ENCODE assay signal across 23 cellular contexts in the genomic region with DNA sequence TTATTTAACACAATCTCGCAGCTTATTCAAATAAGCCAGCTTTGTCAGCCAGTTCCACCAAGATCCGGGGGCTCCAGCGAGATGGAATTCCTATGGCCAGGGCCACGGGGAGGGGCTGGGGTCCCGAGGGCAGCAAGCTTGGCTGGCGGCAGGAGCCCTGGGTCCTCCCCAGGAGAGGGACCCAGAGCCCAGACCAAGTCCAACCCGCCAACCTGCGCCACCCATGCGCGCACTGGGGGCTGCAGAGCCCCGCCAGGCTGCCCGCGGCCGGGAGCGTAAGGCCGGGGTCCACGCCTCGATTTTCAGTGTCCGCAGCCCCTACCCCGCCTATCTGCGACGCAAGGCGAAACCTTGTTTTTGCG. TPM values are rescaled to one million over a fixed set of nuclear protein-coding genes. Genes with fewer than 3 reads are reported as not detected.
DNase-seq lines count a peak whose midpoint lies in the region; ATAC-seq and TF ChIP-seq lines count a peak whose summit lies in the region.
"Had no signal": no experiment of that assay in that cellular context is flagged by ENCODE, and none has a peak within 500 bp of the region (broad histone marks: within the 10 kb centered on the region; RNA-seq: fewer than 3 reads in every experiment).

No MANE protein-coding gene starts in this region.

- no peaks in the 10 kb centered on the region for H3K9me3 ChIP-seq in NT2/D1 (ENCODE audit: insufficient read depth, low read length)
- H3K9me3 ChIP-seq in iPS DF 6.9 (ENCODE audit: control insufficient read depth, insufficient read depth, low read length) = no peaks in the 10 kb centered on the region
- H3K9me3 ChIP-seq in uterus = no peaks in the 10 kb centered on the region
- H3K9me3 ChIP-seq: breast epithelium, left ventricle myocardium inferior, mucosa of descending colon, transverse colon had no signal

- TF ChIP-seq POLR2A in uterus (IDR thresholded peaks at IDR 0.05) = no peak

- peak overlapping the region; percentile 92 for H3K4me2 ChIP-seq in GM23338

- TF ChIP-seq CTCF in GM23338 (conservative IDR thresholded peaks at IDR 0.05; ENCODE audit: low read depth in 2 of 2) (no peak), brain microvascular endothelial cell (IDR thresholded peaks at IDR 0.05; ENCODE audit: low read depth, low read length, missing control alignments) (no peak), uterus (IDR thresholded peaks at IDR 0.05) (no peak)

- no peak overlapping the region for H3K9ac ChIP-seq in NT2/D1 (ENCODE audit: insufficient read length, low read depth)
- H3K9ac ChIP-seq: GM23248 had no signal

- intact Hi-C loops in uterus (cut with DNase I; ENCODE audit: low total_unique reads) = no loop called here

- peaks cover 3% of the 10 kb centered on the region; the same call in 1 of the 3 replicates for H3K36me3 Mint-ChIP-seq in GM23338 (ENCODE audit: low read depth)

- H3K36me3 ChIP-seq in GM23338 (ENCODE audit: insufficient read depth) (no peaks in the 10 kb centered on the region), NT2/D1 (ENCODE audit: insufficient read depth, insufficient read length, low read length) (no peaks in the 10 kb centered on the region), iPS DF 6.9 (ENCODE audit: control insufficient read depth, insufficient read depth, low read length) (no peaks in the 10 kb centered on the region), brain microvascular endothelial cell (replicated peaks) (no peaks in the 10 kb centered on the region), uterus (no peaks in the 10 kb centered on the region)
- H3K36me3 ChIP-seq: breast epithelium, transverse colon had no signal

- in situ Hi-C loops in brain microvascular endothelial cell (cut with HindIII; ENCODE audit: low pct_ligation_motif_present, low sequenced_read_pairs) = no loop called here

- H3K27me3 Mint-ChIP-seq in GM23338 (ENCODE audit: insufficient read depth, low read depth, poor library complexity) = peaks cover 76% of the 10 kb centered on the region

- WGBS in iPS DF 6.9 (ENCODE audit: insufficient coverage, insufficient read length) = no CpG with 5 or more reads among the region's 24 CpGs

- peaks cover 6% of the 10 kb centered on the region; the same call in 2 of the 3 replicates for H3K9me3 Mint-ChIP-seq in GM23338

- no peaks in the 10 kb centered on the region for H3K9me2 ChIP-seq in GM23338 (ENCODE audit: insufficient read depth)

- no peaks in the 10 kb centered on the region for H3K79me2 ChIP-seq in GM23338 (replicated peaks; ENCODE audit: insufficient read depth)

- peak; percentile 51 for DNase-seq in GM23338 (ENCODE audit: low spot score)
- DNase-seq in NT2/D1 (ENCODE audit: low read depth, low spot score) = no peak
- DNase-seq in iPS DF 6.9 (ENCODE audit: low read depth, low spot score) = no peak
- peak; percentile 66 for DNase-seq in retina
- no peak for DNase-seq in brain microvascular endothelial cell
- DNase-seq in uterus = no peak
- no peak for DNase-seq in middle frontal gyrus (ENCODE audit: extremely low spot score, low spot score)
- DNase-seq: activated CD4-positive, CD25-positive, alpha-beta regulatory T cell treated with anti-CD3 and anti-CD28 coated beads, Interleukin-2, amount 50 U/mL, for 72 hours; activated naive CD8-positive, alpha-beta T cell treated with anti-CD3 and anti-CD28 coated beads, Interleukin-2, amount 10 ng/mL, durations not matched to agents 7 days and 5 days; GM23248; left ventricle myocardium inferior; mucosa of descending colon; NCI-H1436 treated with DMSO at 0.1 percent for 48 hours; occipital lobe; stimulated activated naive CD8-positive, alpha-beta T cell treated with anti-CD3 and anti-CD28 coated beads, Interleukin-15, Interleukin-2, amounts not matched to agents 100 U/mL and 50 U/mL, for 24 hours; transverse colon had no signal

- H3K4me3 ChIP-seq in GM23338 (peak overlapping the region; percentile 56), NT2/D1 (ENCODE audit: insufficient read length, low read depth) (peak overlapping the region; percentile 21), iPS DF 6.9 (ENCODE audit: low read length) (peak overlapping the region; percentile 5; the same call in 1 of the 2 replicates), brain microvascular endothelial cell (ENCODE audit: low read depth, low read length) (no peak overlapping the region), uterus (no peak overlapping the region)
- H3K4me3 ChIP-seq: GM23248, left ventricle myocardium inferior, mucosa of descending colon had no signal

- 0 out of 2 replicates have a peak, but pooled peaks cover 8% of the 10 kb centered on the region for H3F3A ChIP-seq in GM23338 (replicated peaks; ENCODE audit: low read depth)

- peak overlapping the region; percentile 67 for H3K4me3 Mint-ChIP-seq in GM23338
- H3K4me3 Mint-ChIP-seq: activated naive CD8-positive, alpha-beta T cell treated with anti-CD3 and anti-CD28 coated beads, Interleukin-2, amount 10 ng/mL, durations not matched to agents 7 days and 5 days had no signal

- ATAC-seq in GM23338 (peak; percentile 5), GM19035 (IDR thresholded peaks at IDR 0.05; ENCODE audit: unreplicated experiment) (no peak)
- ATAC-seq: HepG2; mucosa of descending colon; sciatic nerve; stimulated activated naive CD8-positive, alpha-beta T cell treated with anti-CD3 and anti-CD28 coated beads, Interleukin-15, Interleukin-2, amounts not matched to agents 100 U/mL and 50 U/mL, for 24 hours had no signal

- H3K27me3 ChIP-seq in GM23338 (ENCODE audit: insufficient read depth) (peaks cover 80% of the 10 kb centered on the region), NT2/D1 (ENCODE audit: insufficient read depth, insufficient read length) (peaks cover 79% of the 10 kb centered on the region), iPS DF 6.9 (ENCODE audit: control insufficient read depth, insufficient read depth, low read length) (peaks cover 68% of the 10 kb centered on the region), brain microvascular endothelial cell (replicated peaks) (peaks cover 83% of the 10 kb centered on the region), uterus (peaks cover 2 to 63% of the 10 kb centered on the region in 2 donors)

- no peak overlapping the region for H3K27ac Mint-ChIP-seq in GM23338
- H3K27ac Mint-ChIP-seq: activated naive CD8-positive, alpha-beta T cell treated with anti-CD3 and anti-CD28 coated beads, Interleukin-2, amount 10 ng/mL, durations not matched to agents 7 days and 5 days had no signal

- H3K27ac ChIP-seq in GM23338 (ENCODE audit: low read depth) (no peak overlapping the region), iPS DF 6.9 (ENCODE audit: low read length) (no peak overlapping the region), brain microvascular endothelial cell (no peak overlapping the region), uterus (no peak overlapping the region)
- H3K27ac ChIP-seq: breast epithelium, GM23248, left ventricle myocardium inferior, transverse colon had no signal

- H3K4me1 Mint-ChIP-seq in GM23338 = peaks cover 44% of the 10 kb centered on the region

- peaks cover 26% of the 10 kb centered on the region for H3K4me1 ChIP-seq in GM23338 (ENCODE audit: insufficient read depth)
- H3K4me1 ChIP-seq in NT2/D1 (ENCODE audit: insufficient read depth, insufficient read length) = no peaks in the 10 kb centered on the region
- peaks cover 2% of the 10 kb centered on the region for H3K4me1 ChIP-seq in iPS DF 6.9 (ENCODE audit: control insufficient read depth, insufficient read depth, low read length)
- peaks cover 0 to 17% of the 10 kb centered on the region in 2 donors for H3K4me1 ChIP-seq in uterus
- H3K4me1 ChIP-seq: breast epithelium had no signal

- H4K20me1 ChIP-seq in GM23338 (replicated peaks; ENCODE audit: insufficient read depth) = peaks cover 6% of the 10 kb centered on the region; the same call in 1 of the 2 replicates

- H2AFZ ChIP-seq in GM23338 = peak overlapping the region; percentile 63
- H2AFZ ChIP-seq: GM23248 had no signal

RNA-seq across cellular contexts. Expression of gene IRX4, which starts 7.3 kb away (rescaled TPM):
- 1.7 and 2.8 TPM in 2 replicates for total RNA-seq in GM23338 (2014; rRNA removed; shearing (Covaris generic))
- polyA plus RNA-seq in GM23338 (2016; fragmentation: Nextera tagmentation; extraction: Ambion mirVana) = 0.70 and 0.82 TPM in 2 replicates
- total RNA-seq in uterus = not detected
- total RNA-seq: activated CD8-positive, alpha-beta memory T cell treated with anti-CD3 and anti-CD28 coated beads for 36 hours; activated naive CD8-positive, alpha-beta T cell treated with anti-CD3 and anti-CD28 coated beads, Interleukin-2, amount 10 ng/mL, durations not matched to agents 7 days and 5 days; dermis microvascular lymphatic vessel endothelial cell; frontal cortex; GM23248; HepG2; mucosa of descending colon; occipital lobe; sciatic nerve; transverse colon had no signal
- polyA plus RNA-seq: GM23248, HepG2 had no signal

Comparison
In these comparisons a context has a peak if more than half of its experiments do, and no peak if none do; other contexts are left out.
1. DNase-seq: peak in GM23338 (single experiment) and retina (single experiment); none in NT2/D1 (single experiment), iPS DF 6.9 (single experiment), brain microvascular endothelial cell (single experiment), uterus (0 of 2) and middle frontal gyrus (single experiment).
2. H3K4me3 ChIP-seq: peak in GM23338 (single experiment), NT2/D1 (single experiment) and iPS DF 6.9 (single experiment); none in brain microvascular endothelial cell (single experiment) and uterus (0 of 2).